10 cellular contexts compared by ENCODE assay signal in genomic region chr2:226790436-226790835, GRCh38. TPM values are rescaled to one million over a fixed set of nuclear protein-coding genes. Genes with fewer than 3 reads are reported as not detected.
DNase-seq lines count a peak whose midpoint lies in the region; TF ChIP-seq lines count a peak whose summit lies in the region.
"Had no signal": no experiment of that assay in that cellular context is flagged by ENCODE, and none has a peak within 500 bp of the region (broad histone marks: within the 10 kb centered on the region; RNA-seq: fewer than 3 reads in every experiment).

No MANE protein-coding gene starts in this region.

- peaks cover 7% of the 10 kb centered on the region; the same call in 1 of the 2 replicates for H3K9me3 ChIP-seq in BLaER1
- H3K9me3 ChIP-seq in endodermal cell (ENCODE audit: control insufficient read depth, low read length), result no peaks in the 10 kb centered on the region
- H3K9me3 ChIP-seq in neural progenitor cell (ENCODE audit: low read depth), result no peaks in the 10 kb centered on the region
- H3K9me3 ChIP-seq: HAP-1 had no signal

- H3K36me3 ChIP-seq in BLaER1, result no peaks in the 10 kb centered on the region
- H3K36me3 ChIP-seq in endodermal cell (ENCODE audit: control insufficient read depth, insufficient read depth, low read length), result no peaks in the 10 kb centered on the region
- no peaks in the 10 kb centered on the region for H3K36me3 ChIP-seq in neural progenitor cell
- H3K36me3 ChIP-seq: HAP-1 had no signal

- H3K4me2 ChIP-seq in BLaER1, result peak overlapping the region; percentile 94
- H3K4me2 ChIP-seq in neural progenitor cell, result peak overlapping the region; percentile 88

- no peaks in the 10 kb centered on the region for H3K27me3 Mint-ChIP-seq in endodermal cell (ENCODE audit: insufficient read depth)
- no peaks in the 10 kb centered on the region for H3K27me3 Mint-ChIP-seq in neural progenitor cell (ENCODE audit: insufficient read depth, low read depth)

- DNase-seq in NAMALWA (ENCODE audit: low spot score) (peak; percentile 19), endodermal cell (no peak), neural progenitor cell (ENCODE audit: low spot score) (no peak), NCI-H146 (lab: John Stamatoyannopoulos, UW) (no peak), AG08396 (ENCODE audit: low spot score) (no peak), Kasumi-1 (lab: John Stamatoyannopoulos, UW) (no peak)
- DNase-seq in NK-92 treated with Interleukin-12 subunit alpha and Interleukin-12 subunit beta, amount 100 ng/mL, for 24 hours (lab: John Stamatoyannopoulos, UW), result no peak
- DNase-seq: GF-D8 had no signal

- peaks cover 84% of the 10 kb centered on the region for H3K79me2 ChIP-seq in neural progenitor cell (ENCODE audit: low read depth)

- H3K27ac Mint-ChIP-seq in endodermal cell (peak overlapping the region; percentile 94), neural progenitor cell (no peak overlapping the region)

- H3K36me3 Mint-ChIP-seq in endodermal cell (ENCODE audit: low read depth), result peaks cover 15% of the 10 kb centered on the region
- H3K36me3 Mint-ChIP-seq in neural progenitor cell, result peaks cover 59% of the 10 kb centered on the region

- H4K20me1 ChIP-seq in BLaER1, result peaks cover 2% of the 10 kb centered on the region; the same call in 1 of the 2 replicates
- H4K20me1 ChIP-seq in neural progenitor cell (ENCODE audit: low read depth), result peaks cover 9% of the 10 kb centered on the region

- H3K9ac ChIP-seq in BLaER1 (no peak overlapping the region; the same call in 1 of the 2 replicates), endodermal cell (ENCODE audit: extremely low read depth, low read length, poor library complexity, severe bottlenecking) (no peak overlapping the region), neural progenitor cell (no peak overlapping the region)

- peaks cover 11% of the 10 kb centered on the region for H3F3A ChIP-seq in neural progenitor cell (ENCODE audit: low read depth)

- H2AFZ ChIP-seq in neural progenitor cell (replicated peaks), result no peak overlapping the region

- WGBS in endodermal cell (ENCODE audit: insufficient coverage in 1 of 2, insufficient read length in 1 of 2), 2 experiments, result 87% methylated on average over 2 of the region's 2 CpGs; no CpG with 5 or more reads in 1 of the 2 experiments

- peak overlapping the region; percentile 95 for H3K27ac ChIP-seq in BLaER1
- H3K27ac ChIP-seq in endodermal cell (ENCODE audit: low read depth, low read length), result no peak overlapping the region
- H3K27ac ChIP-seq in neural progenitor cell, result no peak overlapping the region

- H3K27me3 ChIP-seq in BLaER1, result no peaks in the 10 kb centered on the region
- H3K27me3 ChIP-seq in endodermal cell (ENCODE audit: control insufficient read depth, insufficient read depth, low read length, poor library complexity, severe bottlenecking), result no peaks in the 10 kb centered on the region
- H3K27me3 ChIP-seq in neural progenitor cell, result no peaks in the 10 kb centered on the region

- peaks cover 5% of the 10 kb centered on the region for H3K9me3 Mint-ChIP-seq in endodermal cell
- H3K9me3 Mint-ChIP-seq in neural progenitor cell, result peaks cover 24% of the 10 kb centered on the region

- peak overlapping the region; percentile 74 for H3K4me3 Mint-ChIP-seq in endodermal cell
- peak overlapping the region; percentile 45 for H3K4me3 Mint-ChIP-seq in neural progenitor cell

- peaks cover 46% of the 10 kb centered on the region for H3K4me1 ChIP-seq in BLaER1
- peaks cover 7% of the 10 kb centered on the region for H3K4me1 ChIP-seq in endodermal cell (ENCODE audit: control insufficient read depth, insufficient read depth, low read length)
- peaks cover 33% of the 10 kb centered on the region for H3K4me1 ChIP-seq in neural progenitor cell

- no peak for TF ChIP-seq CTCF in endodermal cell (conservative IDR thresholded peaks at IDR 0.05)
- no peak for TF ChIP-seq CTCF in neural progenitor cell (IDR thresholded peaks at IDR 0.05)

- peaks cover 28% of the 10 kb centered on the region for H3K4me1 Mint-ChIP-seq in endodermal cell
- H3K4me1 Mint-ChIP-seq in neural progenitor cell, result peaks cover 40% of the 10 kb centered on the region

- H3K4me3 ChIP-seq in BLaER1, result peak overlapping the region; percentile 71; the same call in 1 of the 2 replicates
- peak overlapping the region; percentile 77 for H3K4me3 ChIP-seq in endodermal cell (ENCODE audit: low read length)
- H3K4me3 ChIP-seq in neural progenitor cell, result no peak overlapping the region

RNA-seq across cellular contexts. Expression of gene IRS1, which starts 9.2 kb away (rescaled TPM):
- 10 to 100 TPM; 16.2 to 16.6 TPM for total RNA-seq in endodermal cell
- polyA plus RNA-seq in endodermal cell (2013, experiment 1 of 2), result 17.0 TPM
- 15.8 TPM for polyA plus RNA-seq in endodermal cell (2013, experiment 2 of 2)
- 8.4 and 13.0 TPM in 2 replicates for total RNA-seq in neural progenitor cell (ENCODE audit: low replicate concordance)

RNA-seq across cellular contexts. Expression of gene RHBDD1, which starts 45.4 kb away (rescaled TPM):
- total RNA-seq in endodermal cell (10 to 100 TPM; 35.2 to 46.2 TPM), neural progenitor cell (ENCODE audit: low replicate concordance) (13.8 and 15.1 TPM in 2 replicates)
- polyA plus RNA-seq in endodermal cell (2013, experiment 1 of 2), result 24.5 TPM
- polyA plus RNA-seq in endodermal cell (2013, experiment 2 of 2), result 19.1 TPM
